In the genomic region with DNA sequence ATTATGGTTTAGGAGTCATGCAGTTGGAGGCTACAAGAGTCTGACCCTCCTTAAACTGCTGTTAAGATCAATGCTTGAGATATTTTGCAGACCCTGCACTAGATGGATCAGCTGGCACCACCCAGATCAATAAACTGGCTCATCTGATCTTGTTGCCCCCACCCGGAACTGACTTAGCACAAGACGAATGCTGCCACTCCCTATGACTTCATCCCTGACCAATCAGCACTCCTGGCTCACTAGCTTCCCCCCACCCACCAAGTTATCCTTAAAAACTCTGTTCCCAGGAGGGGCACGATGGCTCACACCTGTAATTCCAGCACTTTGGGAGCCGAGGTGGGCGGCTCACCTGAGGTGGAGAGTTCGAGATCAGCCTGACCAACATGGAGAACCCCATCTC, we compare ENCODE assay signal across 8 cellular contexts.
"Had no signal": no experiment of that assay in that cellular context is flagged by ENCODE, and none has a peak within 500 bp of the region (broad histone marks: within the 10 kb centered on the region; RNA-seq: fewer than 3 reads in every experiment).

No MANE protein-coding gene starts in this region.

- ATAC-seq: GM12878 had no signal

- DNase-seq: GDM1, GF-D8 had no signal

- H3K4me3 ChIP-seq: GM12878 had no signal

- FAIRE-seq: G401.6, GM12891, GM12892, GM18507, GM19239 had no signal
